Comparison of ENCODE assay signal across 2 cellular contexts in the genomic region with DNA sequence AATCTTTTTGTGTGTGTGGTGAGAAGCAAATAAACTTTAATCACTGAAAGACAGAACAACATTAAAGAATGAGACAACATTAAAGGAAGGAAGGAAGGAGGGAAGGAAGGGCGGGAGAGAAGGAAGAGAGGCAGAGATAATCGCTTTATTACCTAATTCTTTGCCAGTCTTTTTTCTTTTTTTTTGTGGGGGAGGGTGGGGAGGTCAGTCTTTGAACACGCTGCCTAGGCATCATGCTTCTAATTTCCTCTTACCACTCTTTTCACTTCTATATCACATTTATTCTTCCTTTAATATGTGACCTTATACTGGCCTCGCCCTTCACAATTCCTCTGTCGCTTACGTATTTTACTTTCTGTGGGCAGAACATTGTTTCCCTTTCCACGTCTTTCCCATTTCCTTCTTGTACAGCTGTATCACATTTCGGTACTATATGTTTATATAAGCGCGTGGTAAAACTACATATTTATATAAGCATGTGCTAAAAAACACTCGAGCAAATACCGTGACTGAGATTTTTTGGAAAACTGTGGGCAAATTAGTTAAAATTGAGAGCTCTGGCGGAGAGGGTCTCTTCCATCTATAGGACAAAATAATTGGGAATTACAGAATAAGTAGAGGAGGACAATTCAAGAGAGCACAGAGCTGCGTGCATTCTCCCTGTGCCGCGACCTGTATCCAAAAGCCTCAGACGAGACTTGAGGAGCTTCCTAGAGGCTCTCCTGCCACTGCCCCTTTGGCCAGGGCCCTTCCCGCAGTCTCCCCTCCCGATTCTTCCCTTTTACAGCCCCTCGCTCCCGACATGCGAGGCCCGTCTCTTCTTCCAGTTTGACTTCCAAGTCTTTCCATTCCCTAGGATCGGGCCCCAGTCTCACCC.
TF ChIP-seq lines count a peak whose summit lies in the region.

No MANE protein-coding gene starts in this region.

TF ChIP-seq in HEK293, 187 proteins besides CTCF, POLR2A, EP300 and RAD21 (continues in another document):
- TF ChIP-seq ZNF658 (tag by site-specific recombination; IDR thresholded peaks at IDR 0.05) (no peak), SCRT1 (tag by site-specific recombination; IDR thresholded peaks at IDR 0.05; ENCODE audit: borderline replicate concordance) (no peak), ZNF341 (tag by site-specific recombination; IDR thresholded peaks at IDR 0.05; ENCODE audit: low read depth) (peak; percentile 97), ZBTB20 (tag by site-specific recombination; IDR thresholded peaks at IDR 0.05) (peak; percentile 91; the same call in 1 of the 2 replicates), ZBTB1 (tag by site-specific recombination; IDR thresholded peaks at IDR 0.05) (0 out of 2 replicates have a peak, but pooled peaks have one; percentile 22), ZNF335 (tag by site-specific recombination; conservative IDR thresholded peaks at IDR 0.05) (peak; percentile 81), GLI4 (tag by site-specific recombination; IDR thresholded peaks at IDR 0.05) (no peak), ZNF76 (tag by site-specific recombination; IDR thresholded peaks at IDR 0.05; ENCODE audit: borderline replicate concordance, low read depth) (peak; percentile 20; the same call in 1 of the 2 replicates), ZNF391 (tag by site-specific recombination; IDR thresholded peaks at IDR 0.05; ENCODE audit: borderline replicate concordance, low read depth) (0 out of 2 replicates have a peak, but pooled peaks have one; percentile 17), GLI2 (tag by site-specific recombination; IDR thresholded peaks at IDR 0.05; ENCODE audit: borderline replicate concordance, low read depth) (no peak), ZNF707 (tag by site-specific recombination; IDR thresholded peaks at IDR 0.05) (no peak), ZNF211 (tag by site-specific recombination; IDR thresholded peaks at IDR 0.05; ENCODE audit: low read depth) (no peak), ZNF121 (tag by site-specific recombination; IDR thresholded peaks at IDR 0.05) (no peak), MZF1 (tag by site-specific recombination; IDR thresholded peaks at IDR 0.05; ENCODE audit: borderline replicate concordance) (no peak)
- TF ChIP-seq, protein P1, sequence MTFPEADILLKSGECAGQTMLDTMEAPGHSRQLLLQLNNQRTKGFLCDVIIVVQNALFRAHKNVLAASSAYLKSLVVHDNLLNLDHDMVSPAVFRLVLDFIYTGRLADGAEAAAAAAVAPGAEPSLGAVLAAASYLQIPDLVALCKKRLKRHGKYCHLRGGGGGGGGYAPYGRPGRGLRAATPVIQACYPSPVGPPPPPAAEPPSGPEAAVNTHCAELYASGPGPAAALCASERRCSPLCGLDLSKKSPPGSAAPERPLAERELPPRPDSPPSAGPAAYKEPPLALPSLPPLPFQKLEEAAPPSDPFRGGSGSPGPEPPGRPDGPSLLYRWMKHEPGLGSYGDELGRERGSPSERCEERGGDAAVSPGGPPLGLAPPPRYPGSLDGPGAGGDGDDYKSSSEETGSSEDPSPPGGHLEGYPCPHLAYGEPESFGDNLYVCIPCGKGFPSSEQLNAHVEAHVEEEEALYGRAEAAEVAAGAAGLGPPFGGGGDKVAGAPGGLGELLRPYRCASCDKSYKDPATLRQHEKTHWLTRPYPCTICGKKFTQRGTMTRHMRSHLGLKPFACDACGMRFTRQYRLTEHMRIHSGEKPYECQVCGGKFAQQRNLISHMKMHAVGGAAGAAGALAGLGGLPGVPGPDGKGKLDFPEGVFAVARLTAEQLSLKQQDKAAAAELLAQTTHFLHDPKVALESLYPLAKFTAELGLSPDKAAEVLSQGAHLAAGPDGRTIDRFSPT (tag by site-specific recombination; IDR thresholded peaks at IDR 0.05), result 0 out of 2 replicates have a peak, but pooled peaks have one; percentile 34
- TF ChIP-seq, protein P2, sequence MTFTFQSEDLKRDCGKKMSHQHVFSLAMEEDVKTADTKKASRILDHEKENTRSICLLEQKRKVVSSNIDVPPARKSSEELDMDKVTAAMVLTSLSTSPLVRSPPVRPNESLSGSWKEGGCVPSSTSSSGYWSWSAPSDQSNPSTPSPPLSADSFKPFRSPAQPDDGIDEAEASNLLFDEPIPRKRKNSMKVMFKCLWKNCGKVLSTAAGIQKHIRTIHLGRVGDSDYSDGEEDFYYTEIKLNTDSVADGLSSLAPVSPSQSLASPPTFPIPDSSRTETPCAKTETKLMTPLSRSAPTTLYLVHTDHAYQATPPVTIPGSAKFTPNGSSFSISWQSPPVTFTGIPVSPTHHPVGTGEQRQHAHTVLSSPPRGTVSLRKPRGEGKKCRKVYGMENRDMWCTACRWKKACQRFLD (tag by site-specific recombination; IDR thresholded peaks at IDR 0.05), result no peak
- TF ChIP-seq, protein P3, sequence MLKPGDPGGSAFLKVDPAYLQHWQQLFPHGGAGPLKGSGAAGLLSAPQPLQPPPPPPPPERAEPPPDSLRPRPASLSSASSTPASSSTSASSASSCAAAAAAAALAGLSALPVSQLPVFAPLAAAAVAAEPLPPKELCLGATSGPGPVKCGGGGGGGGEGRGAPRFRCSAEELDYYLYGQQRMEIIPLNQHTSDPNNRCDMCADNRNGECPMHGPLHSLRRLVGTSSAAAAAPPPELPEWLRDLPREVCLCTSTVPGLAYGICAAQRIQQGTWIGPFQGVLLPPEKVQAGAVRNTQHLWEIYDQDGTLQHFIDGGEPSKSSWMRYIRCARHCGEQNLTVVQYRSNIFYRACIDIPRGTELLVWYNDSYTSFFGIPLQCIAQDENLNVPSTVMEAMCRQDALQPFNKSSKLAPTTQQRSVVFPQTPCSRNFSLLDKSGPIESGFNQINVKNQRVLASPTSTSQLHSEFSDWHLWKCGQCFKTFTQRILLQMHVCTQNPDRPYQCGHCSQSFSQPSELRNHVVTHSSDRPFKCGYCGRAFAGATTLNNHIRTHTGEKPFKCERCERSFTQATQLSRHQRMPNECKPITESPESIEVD (tag by site-specific recombination; IDR thresholded peaks at IDR 0.05), result peak; percentile 95
- TF ChIP-seq, protein P4, sequence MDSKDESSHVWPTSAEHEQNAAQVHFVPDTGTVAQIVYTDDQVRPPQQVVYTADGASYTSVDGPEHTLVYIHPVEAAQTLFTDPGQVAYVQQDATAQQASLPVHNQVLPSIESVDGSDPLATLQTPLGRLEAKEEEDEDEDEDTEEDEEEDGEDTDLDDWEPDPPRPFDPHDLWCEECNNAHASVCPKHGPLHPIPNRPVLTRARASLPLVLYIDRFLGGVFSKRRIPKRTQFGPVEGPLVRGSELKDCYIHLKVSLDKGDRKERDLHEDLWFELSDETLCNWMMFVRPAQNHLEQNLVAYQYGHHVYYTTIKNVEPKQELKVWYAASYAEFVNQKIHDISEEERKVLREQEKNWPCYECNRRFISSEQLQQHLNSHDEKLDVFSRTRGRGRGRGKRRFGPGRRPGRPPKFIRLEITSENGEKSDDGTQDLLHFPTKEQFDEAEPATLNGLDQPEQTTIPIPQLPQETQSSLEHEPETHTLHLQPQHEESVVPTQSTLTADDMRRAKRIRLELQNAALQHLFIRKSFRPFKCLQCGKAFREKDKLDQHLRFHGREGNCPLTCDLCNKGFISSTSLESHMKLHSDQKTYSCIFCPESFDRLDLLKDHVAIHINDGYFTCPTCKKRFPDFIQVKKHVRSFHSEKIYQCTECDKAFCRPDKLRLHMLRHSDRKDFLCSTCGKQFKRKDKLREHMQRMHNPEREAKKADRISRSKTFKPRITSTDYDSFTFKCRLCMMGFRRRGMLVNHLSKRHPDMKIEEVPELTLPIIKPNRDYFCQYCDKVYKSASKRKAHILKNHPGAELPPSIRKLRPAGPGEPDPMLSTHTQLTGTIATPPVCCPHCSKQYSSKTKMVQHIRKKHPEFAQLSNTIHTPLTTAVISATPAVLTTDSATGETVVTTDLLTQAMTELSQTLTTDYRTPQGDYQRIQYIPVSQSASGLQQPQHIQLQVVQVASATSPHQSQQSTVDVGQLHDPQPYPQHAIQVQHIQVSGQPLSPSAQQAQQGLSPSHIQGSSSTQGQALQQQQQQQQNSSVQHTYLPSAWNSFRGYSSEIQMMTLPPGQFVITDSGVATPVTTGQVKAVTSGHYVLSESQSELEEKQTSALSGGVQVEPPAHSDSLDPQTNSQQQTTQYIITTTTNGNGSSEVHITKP (tag by site-specific recombination; IDR thresholded peaks at IDR 0.05), result peak; percentile 34; the same call in 1 of the 2 replicates

TF ChIP-seq in K562, 482 proteins besides CTCF, POLR2A, EP300 and RAD21:
- no peak for TF ChIP-seq MAFK (IDR thresholded peaks at IDR 0.05; ENCODE audit: low read length)
- TF ChIP-seq STAT5A (IDR thresholded peaks at IDR 0.05; ENCODE audit: borderline replicate concordance, low read length), result no peak
- no peak for TF ChIP-seq POLR3G (IDR thresholded peaks at IDR 0.05; ENCODE audit: extremely low read depth, insufficient read length, insufficient replicate concordance)
- no peak for TF ChIP-seq ZNF75A (CRISPR knock-in tag; IDR thresholded peaks at IDR 0.05)
- no peak for TF ChIP-seq NR1H2 (CRISPR knock-in tag; IDR thresholded peaks at IDR 0.05)
- no peak for TF ChIP-seq SRSF3 (IDR thresholded peaks at IDR 0.05; ENCODE audit: insufficient read depth, low read length)
- TF ChIP-seq GABPA (tag; conservative IDR thresholded peaks at IDR 0.05; ENCODE audit: low read depth), result no peak
TF ChIP-seq in K562: peak in this region for 0.
